9 cellular contexts compared by ENCODE assay signal in genomic region chr18:24009651-24010333, GRCh38.
DNase-seq lines count a peak whose midpoint lies in the region; ATAC-seq and TF ChIP-seq lines count a peak whose summit lies in the region.
"Had no signal": no experiment of that assay in that cellular context is flagged by ENCODE, and none has a peak within 500 bp of the region (broad histone marks: within the 10 kb centered on the region; RNA-seq: fewer than 3 reads in every experiment).

No MANE protein-coding gene starts in this region.

- no peaks in the 10 kb centered on the region for H4K20me1 ChIP-seq in DOHH2 (ENCODE audit: control insufficient read depth, insufficient read depth, low read depth, low read length)

- peaks cover 66% of the 10 kb centered on the region for H3K4me1 ChIP-seq in DOHH2 (ENCODE audit: control insufficient read depth, low read length)
- H3K4me1 ChIP-seq: parathyroid adenoma had no signal

- H3K4me2 ChIP-seq in DOHH2 (ENCODE audit: low read length): peak overlapping the region; percentile 82

- DNase-seq in RPMI8226 (peak; percentile 56), GM03348 (ENCODE audit: low spot score) (no peak), NCI-H2171 treated with DMSO at 0.1 percent for 48 hours (lab: John Stamatoyannopoulos, UW) (no peak), NCI-H446 treated with DMSO at 0.1 percent for 48 hours (lab: John Stamatoyannopoulos, UW) (no peak), 8988T (no peak)

- H3K27me3 ChIP-seq in DOHH2 (ENCODE audit: control insufficient read depth, low read length): no peaks in the 10 kb centered on the region

- no peaks in the 10 kb centered on the region for H3K9me3 ChIP-seq in DOHH2 (ENCODE audit: control insufficient read depth, insufficient read depth, low read length)

- H3F3A ChIP-seq in DOHH2 (ENCODE audit: control insufficient read depth, insufficient read depth): peaks cover 18% of the 10 kb centered on the region

- H3K4me3 ChIP-seq in DOHH2 (ENCODE audit: low read length): peak overlapping the region; percentile 66

- peaks cover 2% of the 10 kb centered on the region for H3K79me2 ChIP-seq in DOHH2 (ENCODE audit: control insufficient read depth, low read length)
- H3K79me2 ChIP-seq: parathyroid adenoma had no signal

- H3K36me3 ChIP-seq in DOHH2 (ENCODE audit: control insufficient read depth, low read length): no peaks in the 10 kb centered on the region

- no peak for TF ChIP-seq CTCF in DOHH2 (IDR thresholded peaks at IDR 0.05; ENCODE audit: low read depth, low read length, poor library complexity, severe bottlenecking)

- peak; percentile 55 for ATAC-seq in GM19438 (IDR thresholded peaks at IDR 0.05; ENCODE audit: low read depth, unreplicated experiment)
- ATAC-seq in HG03354 (IDR thresholded peaks at IDR 0.05; ENCODE audit: poor library complexity, severe bottlenecking, unreplicated experiment): peak; percentile 70

- H3K9me2 ChIP-seq in DOHH2 (replicated peaks; ENCODE audit: control insufficient read depth, low read length): no peaks in the 10 kb centered on the region

- peak overlapping the region; percentile 93 for H3K27ac ChIP-seq in DOHH2 (ENCODE audit: low read depth, low read length)
- H3K27ac ChIP-seq: parathyroid adenoma had no signal
